Comparison of ENCODE assay signal across 14 cellular contexts in genomic region chr13:33758113-33758512, GRCh38. TPM values are rescaled to one million over a fixed set of nuclear protein-coding genes. Genes with fewer than 3 reads are reported as not detected.
DNase-seq lines count a peak whose midpoint lies in the region; ATAC-seq, FAIRE-seq and TF ChIP-seq lines count a peak whose summit lies in the region.
"Had no signal": no experiment of that assay in that cellular context is flagged by ENCODE, and none has a peak within 500 bp of the region (broad histone marks: within the 10 kb centered on the region; RNA-seq: fewer than 3 reads in every experiment).

No MANE protein-coding gene starts in this region.

- peak overlapping the region; percentile 21 for H3K4me2 ChIP-seq in GM12878 (ENCODE audit: control insufficient read depth, insufficient read depth)

- H4K20me1 ChIP-seq in GM12878 (ENCODE audit: control insufficient read depth, insufficient read depth), result no peaks in the 10 kb centered on the region

- RAD21 ChIA-PET in GM12878 (lab: Charles Lee; ENCODE audit: unreplicated experiment), result interaction anchor here (0.8 to 1.5 kb wide), 2 partner anchors 29 to 530 kb away, joined by 3 to 6 read pairs; no protein-coding TSS in a partner anchor

- H3K36me3 ChIP-seq in GM12878 (ENCODE audit: control insufficient read depth in 2 of 2, insufficient read depth in 2 of 2, low read length in 1 of 2), result no peaks in the 10 kb centered on the region
- H3K36me3 ChIP-seq: cardiac muscle cell, sigmoid colon, WERI-Rb-1 had no signal

- POLR2A ChIA-PET in GM12878 (lab: Charles Lee), result interaction anchor here (1.0 kb wide), 1 partner anchor 14 kb away, joined by 3 read pairs; no protein-coding TSS in a partner anchor

- H2AFZ ChIP-seq in GM12878 (ENCODE audit: control insufficient read depth, low read depth, low read length), result peak overlapping the region; percentile 45

- peak; percentile 49 for FAIRE-seq in GM12878 (lab: Jason Lieb, UNC)

- no peaks in the 10 kb centered on the region for H3K9me3 ChIP-seq in GM12878 (replicated peaks; ENCODE audit: control insufficient read depth, insufficient read depth, low read length)
- H3K9me3 ChIP-seq: sigmoid colon had no signal

- H3K79me2 ChIP-seq in GM12878 (ENCODE audit: control insufficient read depth, insufficient read depth, low read length), result no peaks in the 10 kb centered on the region

- ATAC-seq in GM19351 (IDR thresholded peaks at IDR 0.05; ENCODE audit: unreplicated experiment), result peak; percentile 69
- peak; percentile 86 for ATAC-seq in HG02610 (IDR thresholded peaks at IDR 0.05; ENCODE audit: unreplicated experiment)
- ATAC-seq in HG03159 (IDR thresholded peaks at IDR 0.05; ENCODE audit: unreplicated experiment), result peak; percentile 77
- ATAC-seq in GM12878, result peak; percentile 89
- no peak for ATAC-seq in activated CD4-positive, CD25-positive, alpha-beta regulatory T cell treated with anti-CD3 and anti-CD28 coated beads, Interleukin-2, amount 50 U/mL, for 24 hours
- no peak for ATAC-seq in GM18517 (IDR thresholded peaks at IDR 0.05; ENCODE audit: unreplicated experiment)

- TF ChIP-seq RAD21 in GM12878 (IDR thresholded peaks at IDR 0.05; ENCODE audit: insufficient read depth, low read depth, low read length), result no peak

- BruUV-seq in GM12878 (replicated peaks; lab: Mats Ljungman, UMichigan), result no TSS peak

- DNase-seq in GM12878 (ENCODE audit: low read depth, low spot score) (no peak), medulla oblongata (ENCODE audit: extremely low spot score) (no peak)
- DNase-seq: foreskin melanocyte, H9, mammary epithelial cell, OCI-M1, sigmoid colon, WERI-Rb-1 had no signal

- TF ChIP-seq CTCF in GM12878 (IDR thresholded peaks at IDR 0.05 in 2 of 3, conservative IDR thresholded peaks at IDR 0.05 in 1 of 3; ENCODE audit: control insufficient read depth in 2 of 3, extremely low read depth in 1 of 3, insufficient read depth in 1 of 3, low read depth in 3 of 3, low read length in 3 of 3), result no peak

- TF ChIP-seq POLR2A in GM12878 (IDR thresholded peaks at IDR 0.05; ENCODE audit: low read depth, low read length), result no peak

- H3K27ac ChIP-seq in GM12878 (ENCODE audit: control insufficient read depth, insufficient read depth), result peak overlapping the region; percentile 66
- H3K27ac ChIP-seq: cardiac muscle cell, sigmoid colon, WERI-Rb-1 had no signal

- H3K9ac ChIP-seq in GM12878 (ENCODE audit: control insufficient read depth, insufficient read depth, low read length), result no peak overlapping the region

- in situ Hi-C loops in GM12878 (cut with MboI), result no loop called here

- SMC1A ChIA-PET in GM12878 (lab: Charles Lee; ENCODE audit: uncharacterized antibody, unreplicated experiment), result interaction anchor here (1.0 to 2.0 kb wide), 9 partner anchors 12 to 74 kb away, joined by 3 to 11 read pairs (median 4); no protein-coding TSS in a partner anchor

- H3K27me3 ChIP-seq in GM12878 (replicated peaks in 1 of 2; ENCODE audit: control insufficient read depth in 2 of 2, insufficient read depth in 2 of 2, low read length in 1 of 2), result no peaks in the 10 kb centered on the region
- H3K27me3 ChIP-seq: cardiac muscle cell, sigmoid colon had no signal

- TF ChIP-seq EP300 in GM12878 (IDR thresholded peaks at IDR 0.05; ENCODE audit: borderline replicate concordance in 1 of 2, control insufficient read depth in 1 of 2, low read depth in 2 of 2, low read length in 2 of 2), result no peak

- CTCF ChIA-PET in GM12878 (lab: Yijun Ruan, JAX), result interaction anchor here (1.1 to 1.5 kb wide), 3 partner anchors 30 to 173 kb away, joined by 3 to 7 read pairs (median 3); no protein-coding TSS in a partner anchor

- peaks cover 16% of the 10 kb centered on the region for H3K4me1 ChIP-seq in GM12878 (ENCODE audit: control insufficient read depth, insufficient read depth, low read length)

- intact Hi-C loops in GM12878 (cut with micrococcal nuclease; ENCODE audit: unreplicated experiment), result no loop called here

- no peak overlapping the region for H3K4me3 ChIP-seq in GM12878
- H3K4me3 ChIP-seq: cardiac muscle cell, sigmoid colon had no signal

TF ChIP-seq in GM12878, 131 proteins besides CTCF, POLR2A, EP300 and RAD21:
- TF ChIP-seq YY1 (IDR thresholded peaks at IDR 0.05; ENCODE audit: low read depth, low read length) (no peak), ATF7 (IDR thresholded peaks at IDR 0.05; ENCODE audit: low read depth) (no peak), NR2F1 (conservative IDR thresholded peaks at IDR 0.05) (0 out of 2 replicates have a peak, but pooled peaks have one; percentile 1), ZBTB33 (IDR thresholded peaks at IDR 0.05) (no peak), ZNF687 (IDR thresholded peaks at IDR 0.05) (no peak)
TF ChIP-seq in GM12878: peak in this region for 1.

RNA-seq across cellular contexts. Expression of gene RFC3, which starts 59.8 kb away (rescaled TPM):
- total RNA-seq in GM12878 (2013; cell fraction: nucleolus; rRNA removed), result 176 and 178 TPM in 2 replicates
- total RNA-seq in GM12878 (2014; rRNA removed), result 57.6 and 63.9 TPM in 2 replicates
- total RNA-seq in GM12878 (2014; rRNA removed; fragmentation: Illumina TruSeq; extraction: Trizol), result 69.7 and 73.7 TPM in 2 replicates
- total RNA-seq in GM12878 (2021), result 58.8 and 62.6 TPM in 2 replicates
- 17.8 TPM for polyA plus RNA-seq in GM12878 (2011; ENCODE audit: low read depth)
- 69.9 and 97.1 TPM in 2 replicates for polyA plus RNA-seq in GM12878 (2011; rRNA removed)
- polyA plus RNA-seq in GM12878 (2011; cell fraction: cytosol; rRNA removed), result 30.3 and 34.6 TPM in 2 replicates
- 51.6 and 62.2 TPM in 2 replicates for polyA plus RNA-seq in GM12878 (2011; cell fraction: nucleus; rRNA removed)
- polyA plus RNA-seq in GM12878 (2012), result 22.6 and 27.4 TPM in 2 replicates
- polyA plus RNA-seq in GM12878 (2014; fragmentation: Illumina TruSeq; extraction: Trizol), result 89.5 and 108 TPM in 2 replicates
- polyA plus RNA-seq in GM12878 (2014; fragmentation: Nextera tagmentation; extraction: Ambion mirVana), result 10 to 100 TPM; 88.9 to 95.9 TPM
- 51.3 and 59.1 TPM in 2 replicates for polyA plus RNA-seq in GM12878 (2014; rRNA removed)
- 10 to 100 TPM; 95.7 to 98.9 TPM for polyA plus RNA-seq in GM12878 (2016; fragmentation: Nextera tagmentation; extraction: Ambion mirVana)
- polyA minus RNA-seq in GM12878 (2011; rRNA and poly(A)+ RNA removed), result 40.8 and 56.7 TPM in 2 replicates
- polyA minus RNA-seq in GM12878 (2011; cell fraction: cytosol; rRNA and poly(A)+ RNA removed), result 15.4 and 19.1 TPM in 2 replicates
- polyA minus RNA-seq in GM12878 (2011; cell fraction: nucleus; rRNA and poly(A)+ RNA removed), result 111 and 156 TPM in 2 replicates

Comparison
In these comparisons a context has a peak if more than half of its experiments do, and no peak if none do; other contexts are left out.
1. ATAC-seq: peak in GM19351 (single experiment), HG02610 (single experiment), HG03159 (single experiment) and GM12878 (single experiment); none in activated CD4-positive, CD25-positive, alpha-beta regulatory T cell treated with anti-CD3 and anti-CD28 coated beads, Interleukin-2, amount 50 U/mL, for 24 hours (0 of 2) and GM18517 (single experiment).